Comparison of ENCODE assay signal across 17 cellular contexts in genomic region chr10:71484352-71484751, GRCh38.
"Had no signal": no experiment of that assay in that cellular context is flagged by ENCODE, and none has a peak within 500 bp of the region (broad histone marks: within the 10 kb centered on the region; RNA-seq: fewer than 3 reads in every experiment).

No MANE protein-coding gene starts in this region.

- H3K9me3 ChIP-seq: body of pancreas, colonic mucosa, pancreas, vagina had no signal

- H3K4me3 Mint-ChIP-seq: activated naive CD8-positive, alpha-beta T cell; stimulated activated naive B cell treated with anti-CD40 and anti-IgM and Interleukin-4, amounts not matched to agents 10 μg/mL and 1 μg/mL and 100 μg/mL, for 72 hours had no signal

- ATAC-seq: activated CD4-positive, CD25-positive, alpha-beta regulatory T cell treated with anti-CD3 and anti-CD28 coated beads, Interleukin-2, amount 50 U/mL, for 24 hours; body of pancreas; stimulated activated naive B cell treated with anti-CD40 and anti-IgM and Interleukin-4, amounts not matched to agents 10 μg/mL and 1 μg/mL and 100 μg/mL, for 72 hours had no signal

- H3K4me1 Mint-ChIP-seq: stimulated activated naive B cell treated with anti-CD40 and anti-IgM and Interleukin-4, amounts not matched to agents 10 μg/mL and 1 μg/mL and 100 μg/mL, for 72 hours had no signal

- H3K27me3 ChIP-seq: body of pancreas, colonic mucosa, esophagus muscularis mucosa, pancreas, tibial nerve, vagina had no signal

- H3K27me3 Mint-ChIP-seq: activated naive CD8-positive, alpha-beta T cell had no signal

- H3K36me3 ChIP-seq: colonic mucosa, esophagus muscularis mucosa, pancreas, tibial nerve, vagina had no signal

- H3K4me1 ChIP-seq: body of pancreas, colonic mucosa, pancreas, tibial nerve, vagina had no signal

- H3K4me3 ChIP-seq: body of pancreas, colonic mucosa, esophagus muscularis mucosa, pancreas, tibial nerve, vagina had no signal

- H3K27ac Mint-ChIP-seq: activated naive CD8-positive, alpha-beta T cell; stimulated activated naive B cell treated with anti-CD40 and anti-IgM and Interleukin-4, amounts not matched to agents 10 μg/mL and 1 μg/mL and 100 μg/mL, for 72 hours had no signal

- H3K27ac ChIP-seq: body of pancreas, colonic mucosa, esophagus muscularis mucosa, pancreas, tibial nerve, vagina had no signal

- DNase-seq: activated CD4-positive, alpha-beta T cell treated with anti-CD3 and anti-CD28 coated beads, Interleukin-2, amount 50 U/mL, for 1 hour; activated CD8-positive, alpha-beta memory T cell treated with anti-CD3 and anti-CD28 coated beads for 24 hours; activated gamma-delta T cell treated with Interleukin-2 at 50 U/mL for 16 hours; body of pancreas; central memory CD4-positive, alpha-beta T cell; colonic mucosa; hippocampal formation; kidney; pancreas; stimulated activated CD4-positive, alpha-beta T cell treated with anti-CD3 and anti-CD28 coated beads, Interleukin-15, amount 100 ng/mL, for 24 hours; stimulated activated CD4-positive, alpha-beta T cell treated with anti-CD3 and anti-CD28 coated beads, Interleukin-4, amount 100 ng/mL, for 1 hour; stimulated activated naive B cell treated with anti-CD40 and anti-IgM and Interleukin-4, amounts not matched to agents 10 μg/mL and 1 μg/mL and 100 μg/mL, for 72 hours had no signal

- FAIRE-seq: kidney, pancreas had no signal
